ENCODE assay signal across 1 cellular context in genomic region chr20:37915800-37916570, GRCh38.
TF ChIP-seq lines count a peak whose summit lies in the region.

No MANE protein-coding gene starts in this region.

TF ChIP-seq in IMR-90, 13 proteins besides CTCF, POLR2A, EP300 and RAD21:
- TF ChIP-seq RCOR1 (IDR thresholded peaks at IDR 0.05; ENCODE audit: insufficient replicate concordance, low read length), result no peak
- TF ChIP-seq MAFK (IDR thresholded peaks at IDR 0.05; ENCODE audit: low read depth, low read length), result no peak
- TF ChIP-seq CHD1 (IDR thresholded peaks at IDR 0.05; ENCODE audit: low read depth, low read length), result no peak
- TF ChIP-seq FOS (IDR thresholded peaks at IDR 0.05; ENCODE audit: low read depth, low read length), result no peak
- TF ChIP-seq NFE2L2 (IDR thresholded peaks at IDR 0.05; ENCODE audit: low read depth, low read length), result no peak
- no peak for TF ChIP-seq BHLHE40 (IDR thresholded peaks at IDR 0.05; ENCODE audit: low read depth, low read length)
- no peak for TF ChIP-seq SMC3 (IDR thresholded peaks at IDR 0.05; ENCODE audit: low read depth, low read length)
- TF ChIP-seq CEBPB (IDR thresholded peaks at IDR 0.05; ENCODE audit: low read depth, low read length), result no peak
- TF ChIP-seq RFX5 (IDR thresholded peaks at IDR 0.05; ENCODE audit: low read depth, low read length), result no peak
